ENCODE assay signal across 11 cellular contexts in genomic region chr19:48807590-48808308, GRCh38. TPM values are rescaled to one million over a fixed set of nuclear protein-coding genes. Genes with fewer than 3 reads are reported as not detected.
A peak's percentile ranks its signal among the peaks of the same experiment; 100 is the strongest.
DNase-seq lines count a peak whose midpoint lies in the region; ATAC-seq, FAIRE-seq and TF ChIP-seq lines count a peak whose summit lies in the region.
"Had no signal": no experiment of that assay in that cellular context is flagged by ENCODE, and none has a peak within 500 bp of the region (broad histone marks: within the 10 kb centered on the region; RNA-seq: fewer than 3 reads in every experiment).

No MANE protein-coding gene starts in this region.

- DNase-seq in HT-29 (ENCODE audit: low spot score) (peak; percentile 52), GM12878 (ENCODE audit: low read depth, low spot score) (no peak), NCI-H2081 (lab: John Stamatoyannopoulos, UW) (no peak), DMS153 (lab: John Stamatoyannopoulos, UW) (no peak)
- DNase-seq: effector memory CD8-positive, alpha-beta T cell; NCI-H1417; SHP77 had no signal

- H3K36me3 Mint-ChIP-seq in nephron (ENCODE audit: low read depth): no peaks in the 10 kb centered on the region

- no peak for ATAC-seq in GM12878
- no peak for ATAC-seq in GM21528 (IDR thresholded peaks at IDR 0.05; ENCODE audit: low FRiP score, unreplicated experiment)
- ATAC-seq: effector memory CD8-positive, alpha-beta T cell; sciatic nerve had no signal

- TF ChIP-seq RAD21 in GM12878 (IDR thresholded peaks at IDR 0.05; ENCODE audit: insufficient read depth, low read depth, low read length): no peak

- in situ Hi-C loops in GM12878 (cut with MboI): no loop called here

- H3K4me1 ChIP-seq in GM12878 (ENCODE audit: control insufficient read depth, insufficient read depth, low read length): no peaks in the 10 kb centered on the region

- H3K9me3 ChIP-seq in GM12878 (replicated peaks; ENCODE audit: control insufficient read depth, insufficient read depth, low read length): no peaks in the 10 kb centered on the region

- peaks cover 34% of the 10 kb centered on the region for H3K4me1 Mint-ChIP-seq in nephron

- intact Hi-C loops in GM12878 (cut with micrococcal nuclease; ENCODE audit: unreplicated experiment): no loop called here

- H3K27ac Mint-ChIP-seq in nephron: peak overlapping the region; percentile 86 to 94 (median 91)

- WGBS in GM12878 (ENCODE audit: insufficient coverage, insufficient replicate concordance, low lambda C conversion rate, missing lambda C conversion rate): 87% methylated on average over 13 of the region's 13 CpGs

- TF ChIP-seq POLR2A in GM12878 (IDR thresholded peaks at IDR 0.05; ENCODE audit: low read depth, low read length): no peak

- H3K79me2 ChIP-seq in GM12878 (ENCODE audit: control insufficient read depth, insufficient read depth, low read length): peaks cover 13% of the 10 kb centered on the region

- H3K4me3 Mint-ChIP-seq in nephron: peak overlapping the region; percentile 65 to 81 (median 68)
- H3K4me3 Mint-ChIP-seq: effector memory CD8-positive, alpha-beta T cell had no signal

- RAD21 ChIA-PET in GM12878 (lab: Charles Lee; ENCODE audit: unreplicated experiment): interaction anchor here (0.7 to 1.5 kb wide), 2 partner anchors 29 to 162 kb away, joined by 3 read pairs; partner anchors contain the start of gene CA11

- H3K27me3 ChIP-seq in GM12878 (replicated peaks in 1 of 2; ENCODE audit: control insufficient read depth in 2 of 2, insufficient read depth in 2 of 2, low read length in 1 of 2): no peaks in the 10 kb centered on the region

- no peak overlapping the region for H3K27ac ChIP-seq in GM12878 (ENCODE audit: control insufficient read depth, insufficient read depth)

- SMC1A ChIA-PET in GM12878 (lab: Charles Lee; ENCODE audit: uncharacterized antibody, unreplicated experiment): interaction anchor here (1.3 to 3.3 kb wide), 3 partner anchors 12 to 163 kb away, joined by 3 to 9 read pairs (median 6); partner anchors contain the start of gene HSD17B14

- FAIRE-seq in GM12878 (lab: Jason Lieb, UNC): no peak
- FAIRE-seq: islet of Langerhans had no signal

- H3K4me3 ChIP-seq in GM12878: no peak overlapping the region

- no peaks in the 10 kb centered on the region; a peak in 1 of 4 replicates for H3K36me3 ChIP-seq in GM12878 (ENCODE audit: control insufficient read depth in 2 of 2, insufficient read depth in 2 of 2, low read length in 1 of 2)

- CTCF ChIA-PET in GM12878 (lab: Yijun Ruan, JAX): interaction anchor here (1.0 to 4.7 kb wide), 7 partner anchors 8 to 184 kb away, joined by 3 to 31 read pairs (median 8); partner anchors contain the start of gene HSD17B14

- POLR2A ChIA-PET in GM12878 (lab: Charles Lee): interaction anchor here (0.6 kb wide), 1 partner anchor 21 kb away, joined by 4 read pairs; no protein-coding TSS in a partner anchor

- H2AFZ ChIP-seq in GM12878 (ENCODE audit: control insufficient read depth, low read depth, low read length): no peak overlapping the region

- H3K9me3 Mint-ChIP-seq in nephron: no peaks in the 10 kb centered on the region
- H3K9me3 Mint-ChIP-seq: effector memory CD8-positive, alpha-beta T cell had no signal

- no peak for TF ChIP-seq EP300 in GM12878 (IDR thresholded peaks at IDR 0.05; ENCODE audit: borderline replicate concordance in 1 of 2, control insufficient read depth in 1 of 2, low read depth in 2 of 2, low read length in 2 of 2)

- H3K27me3 Mint-ChIP-seq in nephron (ENCODE audit: low read depth): no peaks in the 10 kb centered on the region
- H3K27me3 Mint-ChIP-seq: effector memory CD8-positive, alpha-beta T cell had no signal

- H3K9ac ChIP-seq in GM12878 (ENCODE audit: control insufficient read depth, insufficient read depth, low read length): no peak overlapping the region

- no peak overlapping the region for H3K4me2 ChIP-seq in GM12878 (ENCODE audit: control insufficient read depth, insufficient read depth)

- BruUV-seq in GM12878 (replicated peaks; lab: Mats Ljungman, UMichigan): no TSS peak

- H4K20me1 ChIP-seq in GM12878 (ENCODE audit: control insufficient read depth, insufficient read depth): no peaks in the 10 kb centered on the region

- TF ChIP-seq CTCF in GM12878 (IDR thresholded peaks at IDR 0.05 in 2 of 3, conservative IDR thresholded peaks at IDR 0.05 in 1 of 3; ENCODE audit: control insufficient read depth in 2 of 3, extremely low read depth in 1 of 3, insufficient read depth in 1 of 3, low read depth in 3 of 3, low read length in 3 of 3): peak in 2 of 3 experiments; percentile 19 to 25; a peak in 1 of 6 replicates
- no peak for TF ChIP-seq CTCF in nephron (IDR thresholded peaks at IDR 0.05; ENCODE audit: unreplicated experiment in 3 of 3)

RNA-seq across cellular contexts. Expression of gene BCAT2, which starts 3.1 kb away (rescaled TPM):
- total RNA-seq in HT-29 (2014; rRNA removed; shearing (Covaris generic)): 62.8 and 65.7 TPM in 2 replicates
- total RNA-seq in GM12878 (2013; cell fraction: nucleolus; rRNA removed): 49.5 and 51.4 TPM in 2 replicates
- total RNA-seq in GM12878 (2014; rRNA removed) (60.0 and 65.3 TPM in 2 replicates), GM12878 (2014; rRNA removed; fragmentation: Illumina TruSeq; extraction: Trizol) (29.4 and 30.7 TPM in 2 replicates), GM12878 (2021) (72.2 and 75.4 TPM in 2 replicates)
- polyA plus RNA-seq in GM12878 (2011; ENCODE audit: low read depth): 18.9 TPM
- polyA plus RNA-seq in GM12878 (2011; rRNA removed) (16.3 and 37.0 TPM in 2 replicates), GM12878 (2014; fragmentation: Illumina TruSeq; extraction: Trizol) (15.5 and 47.0 TPM in 2 replicates), GM12878 (2014; fragmentation: Nextera tagmentation; extraction: Ambion mirVana) (10 to 100 TPM in 1 of 2 experiments, 1 to 10 TPM in 1; 4.2 to 11.0 TPM), GM12878 (2014; rRNA removed) (85.7 and 86.9 TPM in 2 replicates), GM12878 (2016; fragmentation: Nextera tagmentation; extraction: Ambion mirVana) (10 to 100 TPM; 98.2 to 98.5 TPM)
- polyA plus RNA-seq in GM12878 (2011; cell fraction: cytosol; rRNA removed): 65.5 and 89.8 TPM in 2 replicates
- 78.1 and 88.8 TPM in 2 replicates for polyA plus RNA-seq in GM12878 (2011; cell fraction: nucleus; rRNA removed)
- 37.2 and 48.3 TPM in 2 replicates for polyA plus RNA-seq in GM12878 (2012)
- 24.2 and 43.5 TPM in 2 replicates for polyA minus RNA-seq in GM12878 (2011; rRNA and poly(A)+ RNA removed)
- polyA minus RNA-seq in GM12878 (2011; cell fraction: cytosol; rRNA and poly(A)+ RNA removed): 16.8 and 22.1 TPM in 2 replicates
- 6.2 and 17.4 TPM in 2 replicates for polyA minus RNA-seq in GM12878 (2011; cell fraction: nucleus; rRNA and poly(A)+ RNA removed)

RNA-seq across cellular contexts. Expression of gene HSD17B14, which starts 28.5 kb away (rescaled TPM):
- not detected in 2 replicates for total RNA-seq in HT-29 (2014; rRNA removed; shearing (Covaris generic))
- 7.2 and 8.7 TPM in 2 replicates for total RNA-seq in GM12878 (2013; cell fraction: nucleolus; rRNA removed)
- total RNA-seq in GM12878 (2014; rRNA removed) (0.28 and 0.98 TPM in 2 replicates), GM12878 (2014; rRNA removed; fragmentation: Illumina TruSeq; extraction: Trizol) (0.36 and 0.46 TPM in 2 replicates), GM12878 (2021) (1.4 TPM in 2 replicates)
- 3.9 TPM for polyA plus RNA-seq in GM12878 (2011; ENCODE audit: low read depth)
- polyA plus RNA-seq in GM12878 (2011; rRNA removed) (1.6 and 4.1 TPM in 2 replicates), GM12878 (2014; fragmentation: Illumina TruSeq; extraction: Trizol) (0.31 TPM in 1 of 2 replicates, not detected in the other), GM12878 (2014; fragmentation: Nextera tagmentation; extraction: Ambion mirVana) (under 1 TPM; 0.21 to 0.26 TPM), GM12878 (2014; rRNA removed) (1.4 and 2.1 TPM in 2 replicates), GM12878 (2016; fragmentation: Nextera tagmentation; extraction: Ambion mirVana) (1 to 10 TPM in 1 of 2 experiments, under 1 TPM in 1; 0.87 to 1.3 TPM)
- polyA plus RNA-seq in GM12878 (2011; cell fraction: cytosol; rRNA removed): 5.3 and 6.6 TPM in 2 replicates
- 4.7 and 7.2 TPM in 2 replicates for polyA plus RNA-seq in GM12878 (2011; cell fraction: nucleus; rRNA removed)
- polyA plus RNA-seq in GM12878 (2012): 7.3 and 8.0 TPM in 2 replicates
- polyA minus RNA-seq in GM12878 (2011; rRNA and poly(A)+ RNA removed): 0.73 and 2.9 TPM in 2 replicates
- polyA minus RNA-seq in GM12878 (2011; cell fraction: cytosol; rRNA and poly(A)+ RNA removed): not detected in 2 replicates
- polyA minus RNA-seq in GM12878 (2011; cell fraction: nucleus; rRNA and poly(A)+ RNA removed): 0.97 and 1.1 TPM in 2 replicates

RNA-seq across cellular contexts. Expression of gene FGF21, which starts 52.4 kb away (rescaled TPM):
- total RNA-seq in HT-29 (2014; rRNA removed; shearing (Covaris generic)): not detected in 2 replicates
- not detected in 2 replicates for total RNA-seq in GM12878 (2013; cell fraction: nucleolus; rRNA removed)
- total RNA-seq in GM12878 (2014; rRNA removed): not detected in 2 replicates
- total RNA-seq in GM12878 (2014; rRNA removed; fragmentation: Illumina TruSeq; extraction: Trizol): not detected in 2 replicates
- total RNA-seq in GM12878 (2021): not detected in 2 replicates
- not detected for polyA plus RNA-seq in GM12878 (2011; ENCODE audit: low read depth)
- not detected in 2 replicates for polyA plus RNA-seq in GM12878 (2011; rRNA removed)
- not detected in 2 replicates for polyA plus RNA-seq in GM12878 (2011; cell fraction: cytosol; rRNA removed)
- not detected in 2 replicates for polyA plus RNA-seq in GM12878 (2011; cell fraction: nucleus; rRNA removed)
- not detected in 2 replicates for polyA plus RNA-seq in GM12878 (2012)
- polyA plus RNA-seq in GM12878 (2014; fragmentation: Illumina TruSeq; extraction: Trizol): not detected in 2 replicates
- polyA plus RNA-seq in GM12878 (2014; fragmentation: Nextera tagmentation; extraction: Ambion mirVana): not detected
- not detected in 2 replicates for polyA plus RNA-seq in GM12878 (2014; rRNA removed)
- not detected for polyA plus RNA-seq in GM12878 (2016; fragmentation: Nextera tagmentation; extraction: Ambion mirVana)
- polyA minus RNA-seq in GM12878 (2011; rRNA and poly(A)+ RNA removed): not detected in 2 replicates
- polyA minus RNA-seq in GM12878 (2011; cell fraction: cytosol; rRNA and poly(A)+ RNA removed): not detected in 2 replicates
- polyA minus RNA-seq in GM12878 (2011; cell fraction: nucleus; rRNA and poly(A)+ RNA removed): not detected in 2 replicates
- total RNA-seq: sciatic nerve had no signal

RNA-seq across cellular contexts. Expression of gene FUT1, which starts 55.3 kb away (rescaled TPM):
- 4.6 and 6.3 TPM in 2 replicates for total RNA-seq in HT-29 (2014; rRNA removed; shearing (Covaris generic))
- total RNA-seq in GM12878 (2013; cell fraction: nucleolus; rRNA removed): not detected in 2 replicates
- total RNA-seq in GM12878 (2014; rRNA removed): not detected in 2 replicates
- not detected in 2 replicates for total RNA-seq in GM12878 (2014; rRNA removed; fragmentation: Illumina TruSeq; extraction: Trizol)
- total RNA-seq in GM12878 (2021): not detected in 2 replicates
- polyA plus RNA-seq in GM12878 (2011; ENCODE audit: low read depth): not detected
- polyA plus RNA-seq in GM12878 (2011; rRNA removed): 0.01 TPM in 1 of 2 replicates, not detected in the other
- polyA plus RNA-seq in GM12878 (2011; cell fraction: cytosol; rRNA removed): 0.01 and 0.03 TPM in 2 replicates
- polyA plus RNA-seq in GM12878 (2011; cell fraction: nucleus; rRNA removed): 0.03 TPM in 2 replicates
- polyA plus RNA-seq in GM12878 (2012): 0.04 TPM in 1 of 2 replicates, not detected in the other
- polyA plus RNA-seq in GM12878 (2014; fragmentation: Illumina TruSeq; extraction: Trizol): not detected in 2 replicates
- not detected for polyA plus RNA-seq in GM12878 (2014; fragmentation: Nextera tagmentation; extraction: Ambion mirVana)
- polyA plus RNA-seq in GM12878 (2014; rRNA removed): not detected in 2 replicates
- polyA plus RNA-seq in GM12878 (2016; fragmentation: Nextera tagmentation; extraction: Ambion mirVana): not detected
- polyA minus RNA-seq in GM12878 (2011; rRNA and poly(A)+ RNA removed): not detected in 2 replicates
- 0.21 TPM in 1 of 2 replicates, not detected in the other for polyA minus RNA-seq in GM12878 (2011; cell fraction: cytosol; rRNA and poly(A)+ RNA removed)
- not detected in 2 replicates for polyA minus RNA-seq in GM12878 (2011; cell fraction: nucleus; rRNA and poly(A)+ RNA removed)

Comparison
In these comparisons a context has a peak if more than half of its experiments do, and no peak if none do; other contexts are left out.
1. CTCF ChIP-seq: peak in GM12878 (2 of 3); none in nephron (0 of 3).